Comparison of ENCODE assay signal across 1 cellular context in genomic region chr9:113155911-113156559, GRCh38.
TF ChIP-seq lines count a peak whose summit lies in the region.

No MANE protein-coding gene starts in this region.

TF ChIP-seq in K562, 482 proteins besides CTCF, POLR2A, EP300 and RAD21 (continued from another document):
- TF ChIP-seq MXD1 (CRISPR knock-in tag; IDR thresholded peaks at IDR 0.05; ENCODE audit: borderline replicate concordance, poor library complexity, severe bottlenecking) (no peak), HMBOX1 (IDR thresholded peaks at IDR 0.05) (peak; percentile 43; the same call in 1 of the 2 replicates), YY1 (IDR thresholded peaks at IDR 0.05; ENCODE audit: borderline replicate concordance in 1 of 3, control insufficient read depth in 1 of 3, extremely low read depth in 1 of 3, insufficient read depth in 3 of 3, insufficient read length in 1 of 3, insufficient replicate concordance in 2 of 3, low read depth in 1 of 3, low read length in 2 of 3) (peak in 2 of 3 experiments; percentile 13 to 79), MAFG (tag; conservative IDR thresholded peaks at IDR 0.05) (0 out of 2 replicates have a peak, but pooled peaks have one; percentile 6), C11orf30 (IDR thresholded peaks at IDR 0.05; ENCODE audit: low read depth) (peak; percentile 61), COPS2 (conservative IDR thresholded peaks at IDR 0.05) (no peak), VEZF1 (CRISPR knock-in tag; IDR thresholded peaks at IDR 0.05) (peak; percentile 33), MEIS2 (IDR thresholded peaks at IDR 0.05; ENCODE audit: partially characterized antibody) (peak; percentile 19), CREB1 (IDR thresholded peaks at IDR 0.05) (no peak), CREB1 (CRISPR knock-in tag; IDR thresholded peaks at IDR 0.05) (no peak), EGR1 (conservative IDR thresholded peaks at IDR 0.05) (peak; percentile 78), ARID3A (IDR thresholded peaks at IDR 0.05; ENCODE audit: borderline replicate concordance, low read depth, low read length) (no peak), ZNF316 (IDR thresholded peaks at IDR 0.05) (peak; percentile 68), ZBTB40 (IDR thresholded peaks at IDR 0.05) (no peak), ZBTB40 (CRISPR knock-in tag; IDR thresholded peaks at IDR 0.05) (no peak)
TF ChIP-seq in K562: peak in this region for 12.
